In genomic region chr10:21519981-21520436, GRCh38 we compare ENCODE assay signal across 7 cellular contexts.
DNase-seq lines count a peak whose midpoint lies in the region; ATAC-seq and TF ChIP-seq lines count a peak whose summit lies in the region.

No MANE protein-coding gene starts in this region.

- H3K4me3 ChIP-seq in GM12864 (ENCODE audit: low read depth, low read length), result peak overlapping the region; percentile 37

- H3K4me1 Mint-ChIP-seq in T-helper 2 cell treated with Interferon-gamma antibody and Interleukin-4, amounts not matched to agents 5 μg/mL and 100 μg/mL, for 36 hours (ENCODE audit: low read depth), result peaks cover 47% of the 10 kb centered on the region

- H3K9me3 Mint-ChIP-seq in T-helper 2 cell treated with Interferon-gamma antibody and Interleukin-4, amounts not matched to agents 5 μg/mL and 100 μg/mL, for 36 hours, result no peaks in the 10 kb centered on the region

- ATAC-seq in HG02973 (IDR thresholded peaks at IDR 0.05; ENCODE audit: unreplicated experiment) (peak; percentile 47), HG03097 (IDR thresholded peaks at IDR 0.05; ENCODE audit: low FRiP score, unreplicated experiment) (no peak), HG03520 (IDR thresholded peaks at IDR 0.05; ENCODE audit: unreplicated experiment) (no peak)

- peaks cover 2% of the 10 kb centered on the region for H3K36me3 Mint-ChIP-seq in T-helper 2 cell treated with Interferon-gamma antibody and Interleukin-4, amounts not matched to agents 5 μg/mL and 100 μg/mL, for 36 hours (ENCODE audit: low read depth)

- H3K4me3 Mint-ChIP-seq in T-helper 2 cell treated with Interferon-gamma antibody and Interleukin-4, amounts not matched to agents 5 μg/mL and 100 μg/mL, for 36 hours, result peak overlapping the region; percentile 92

- H3K27me3 Mint-ChIP-seq in T-helper 2 cell treated with Interferon-gamma antibody and Interleukin-4, amounts not matched to agents 5 μg/mL and 100 μg/mL, for 36 hours (ENCODE audit: low read depth), result peaks cover 74% of the 10 kb centered on the region

- DNase-seq in GM12864 (ENCODE audit: low read depth), result no peak
- no peak for DNase-seq in T-helper 2 cell treated with Interferon-gamma antibody and Interleukin-4, amounts not matched to agents 5 μg/mL and 100 μg/mL, for 36 hours (ENCODE audit: low spot score)
- peak; percentile 89 for DNase-seq in fibroblast of peridontal ligament (ENCODE audit: extremely low read depth)
- peak; percentile 58 for DNase-seq in pons (ENCODE audit: low spot score)

- peak overlapping the region; percentile 63 for H3K27ac Mint-ChIP-seq in T-helper 2 cell treated with Interferon-gamma antibody and Interleukin-4, amounts not matched to agents 5 μg/mL and 100 μg/mL, for 36 hours

- no peak for TF ChIP-seq CTCF in GM12864 (IDR thresholded peaks at IDR 0.05; ENCODE audit: low read depth, low read length, missing control alignments)

Comparison
In these comparisons a context has a peak if more than half of its experiments do, and no peak if none do; other contexts are left out.
1. DNase-seq: peak in fibroblast of peridontal ligament (single experiment) and pons (single experiment); none in GM12864 (single experiment) and T-helper 2 cell treated with Interferon-gamma antibody and Interleukin-4, amounts not matched to agents 5 μg/mL and 100 μg/mL, for 36 hours (single experiment).